Comparison of ENCODE assay signal across 8 cellular contexts in the genomic region with DNA sequence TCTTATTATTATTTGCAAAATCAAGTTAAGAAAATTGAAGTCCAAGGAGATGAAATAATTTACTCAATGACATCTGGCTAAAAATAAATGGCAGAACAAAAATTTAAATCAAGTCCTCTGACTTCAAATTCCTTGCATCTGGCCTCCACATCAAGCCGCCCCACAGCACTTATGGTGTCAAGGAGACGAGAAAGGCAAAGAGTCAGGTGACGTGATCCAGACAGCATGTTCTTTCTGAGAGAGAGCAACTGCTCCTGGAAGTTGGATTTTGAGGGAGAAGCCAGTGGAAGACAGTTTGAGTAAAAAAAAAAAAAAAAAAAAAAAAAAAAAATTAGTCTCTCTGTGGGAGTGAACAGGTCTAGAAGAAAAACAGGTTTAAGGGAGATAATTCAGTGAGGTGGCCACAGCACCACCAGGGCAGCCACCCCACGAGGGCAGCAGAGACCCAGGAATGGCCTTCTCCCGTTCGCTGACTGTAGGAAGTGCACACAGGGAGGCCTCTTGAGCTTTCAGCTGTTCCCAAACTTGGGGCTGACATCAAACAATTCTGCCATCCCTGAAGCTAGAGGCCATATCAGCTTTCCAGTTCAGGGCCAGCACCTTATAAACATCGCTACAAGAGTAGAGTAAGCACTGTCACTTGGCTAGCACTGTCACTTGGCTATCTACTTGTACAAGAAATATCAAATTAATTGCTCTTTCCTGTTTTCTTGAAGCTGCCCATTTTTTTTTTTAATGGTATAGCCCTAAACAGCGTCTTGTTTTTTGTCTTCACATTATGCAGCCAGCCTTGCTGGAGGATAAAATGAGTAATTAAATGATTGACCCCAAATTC. TPM values are rescaled to one million over a fixed set of nuclear protein-coding genes. Genes with fewer than 3 reads are reported as not detected.
DNase-seq lines count a peak whose midpoint lies in the region; ATAC-seq, FAIRE-seq and TF ChIP-seq lines count a peak whose summit lies in the region.

No MANE protein-coding gene starts in this region.

- FAIRE-seq in small intestine (lab: Jason Lieb, UNC): no peak

- ATAC-seq in HG03280 (IDR thresholded peaks at IDR 0.05; ENCODE audit: unreplicated experiment): no peak

- peak; percentile 44 for DNase-seq in activated gamma-delta T cell treated with Interleukin-2 at 50 U/mL for 16 hours
- no peak for DNase-seq in activated gamma-delta T cell (lab: John Stamatoyannopoulos, UW)
- DNase-seq in NCI-H1105 treated with DMSO at 0.1 percent for 48 hours (lab: John Stamatoyannopoulos, UW): peak; percentile 18
- DNase-seq in T-helper 22 cell (ENCODE audit: low read depth): peak; percentile 9
- DNase-seq in brain microvascular endothelial cell: peak; percentile 49
- peak; percentile 39 for DNase-seq in iPS DF 6.9 (ENCODE audit: low read depth, low spot score)
- DNase-seq in small intestine: peak; percentile 64

- no peaks in the 10 kb centered on the region for H3K4me1 ChIP-seq in iPS DF 6.9 (ENCODE audit: control insufficient read depth, insufficient read depth, low read length)
- H3K4me1 ChIP-seq in small intestine (ENCODE audit: control insufficient read depth in 2 of 2, insufficient read depth in 1 of 2, low read depth in 1 of 2, low read length in 1 of 2): peaks cover 2 to 6% of the 10 kb centered on the region in 2 donors

- WGBS in iPS DF 6.9 (ENCODE audit: insufficient coverage, insufficient read length): no CpG with 5 or more reads among the region's 8 CpGs
- WGBS in small intestine, 3 donors: 39 to 54% (median 46%) methylated on average over 8 of the region's 8 CpGs

- in situ Hi-C loops in brain microvascular endothelial cell (cut with HindIII; ENCODE audit: low pct_ligation_motif_present, low sequenced_read_pairs): no loop called here

- H3K27ac ChIP-seq in brain microvascular endothelial cell: no peak overlapping the region
- H3K27ac ChIP-seq in iPS DF 6.9 (ENCODE audit: low read length): no peak overlapping the region
- no peak overlapping the region for H3K27ac ChIP-seq in small intestine (ENCODE audit: low read depth in 1 of 2, low read length in 1 of 2)

- H3K4me3 ChIP-seq in brain microvascular endothelial cell (ENCODE audit: low read depth, low read length): no peak overlapping the region
- H3K4me3 ChIP-seq in iPS DF 6.9 (ENCODE audit: low read length): no peak overlapping the region
- no peak overlapping the region for H3K4me3 ChIP-seq in small intestine (ENCODE audit: low read depth in 1 of 2, low read length in 2 of 2)

- no peaks in the 10 kb centered on the region for H3K36me3 ChIP-seq in brain microvascular endothelial cell (replicated peaks)
- H3K36me3 ChIP-seq in iPS DF 6.9 (ENCODE audit: control insufficient read depth, insufficient read depth, low read length): no peaks in the 10 kb centered on the region
- H3K36me3 ChIP-seq in small intestine (ENCODE audit: control insufficient read depth in 2 of 2, insufficient read depth in 2 of 2, low read length in 2 of 2): no peaks in the 10 kb centered on the region

- H3K9me3 ChIP-seq in iPS DF 6.9 (ENCODE audit: control insufficient read depth, insufficient read depth, low read length): no peaks in the 10 kb centered on the region
- H3K9me3 ChIP-seq in small intestine (ENCODE audit: control insufficient read depth, low read depth): no peaks in the 10 kb centered on the region

- H3K27me3 ChIP-seq in brain microvascular endothelial cell (replicated peaks): no peaks in the 10 kb centered on the region
- no peaks in the 10 kb centered on the region for H3K27me3 ChIP-seq in iPS DF 6.9 (ENCODE audit: control insufficient read depth, insufficient read depth, low read length)
- H3K27me3 ChIP-seq in small intestine (ENCODE audit: control insufficient read depth in 2 of 2, insufficient read depth in 2 of 2, low read length in 2 of 2): no peaks in the 10 kb centered on the region

- TF ChIP-seq CTCF in brain microvascular endothelial cell (IDR thresholded peaks at IDR 0.05; ENCODE audit: low read depth, low read length, missing control alignments): peak; percentile 86

RNA-seq across cellular contexts. Expression of gene C1orf162, which starts 7.8 kb away (rescaled TPM):
- polyA plus RNA-seq in small intestine: 10 to 100 TPM; 10.3 to 27.2 (median 14.1) TPM

RNA-seq across cellular contexts. Expression of gene ADORA3, which starts 21.8 kb away (rescaled TPM):
- polyA plus RNA-seq in small intestine: 1 to 10 TPM; 2.5 to 4.6 (median 4.4) TPM

RNA-seq across cellular contexts. Expression of gene TMIGD3, which starts 21.8 kb away (rescaled TPM):
- 1 to 10 TPM; 2.0 to 6.2 (median 2.7) TPM for polyA plus RNA-seq in small intestine

RNA-seq across cellular contexts. Expression of gene ATP5PB, which starts 32.3 kb away (rescaled TPM):
- polyA plus RNA-seq in small intestine: 100 to 1,000 TPM; 502 to 589 (median 515) TPM

RNA-seq across cellular contexts. Expression of gene WDR77, which starts 32.5 kb away (rescaled TPM):
- polyA plus RNA-seq in small intestine: 10 to 100 TPM; 11.0 to 29.3 (median 14.1) TPM
